Comparison of ENCODE assay signal across 18 cellular contexts in the genomic region with DNA sequence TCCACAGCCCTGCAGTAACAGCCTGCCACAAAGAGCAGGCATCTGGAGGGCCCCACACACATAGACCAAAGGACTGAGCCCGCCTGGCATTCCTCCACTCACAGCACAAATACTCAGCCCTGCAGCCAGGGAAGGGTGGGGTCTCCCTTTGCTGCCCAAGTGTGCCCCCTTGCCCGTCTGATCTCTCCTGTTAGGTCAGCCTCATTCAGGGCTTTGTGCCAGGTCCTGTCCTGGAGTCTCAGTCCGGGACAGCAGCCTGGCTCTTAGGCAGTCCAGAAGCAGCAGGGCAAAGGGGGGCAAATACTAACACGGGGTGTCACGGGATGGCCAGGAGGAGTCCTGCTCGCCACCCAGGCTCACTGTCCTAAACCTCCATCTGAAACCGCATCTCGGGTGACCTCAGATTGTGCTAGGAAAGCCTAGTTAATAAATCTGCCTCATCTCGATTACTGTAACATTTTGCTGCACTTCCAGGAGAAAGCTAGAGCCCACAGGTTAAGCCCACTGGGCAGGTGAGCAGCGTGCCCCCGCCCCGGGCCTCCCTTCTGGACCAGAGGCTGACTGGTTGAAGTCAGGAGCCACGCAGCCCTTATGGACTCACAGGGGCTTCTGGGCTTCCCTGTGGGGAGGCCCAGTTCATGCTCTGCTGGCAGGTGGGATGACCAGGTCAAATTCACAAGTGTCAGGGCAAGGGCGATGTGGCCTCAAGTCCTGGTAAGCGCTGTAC. TPM values are rescaled to one million over a fixed set of nuclear protein-coding genes. Genes with fewer than 3 reads are reported as not detected.
DNase-seq lines count a peak whose midpoint lies in the region; ATAC-seq and TF ChIP-seq lines count a peak whose summit lies in the region.
"Had no signal": no experiment of that assay in that cellular context is flagged by ENCODE, and none has a peak within 500 bp of the region (broad histone marks: within the 10 kb centered on the region; RNA-seq: fewer than 3 reads in every experiment).

No MANE protein-coding gene starts in this region.

- peak overlapping the region; percentile 98 for H3K4me3 Mint-ChIP-seq in neural crest cell
- H3K4me3 Mint-ChIP-seq: CD8-positive, alpha-beta T cell had no signal

- DNase-seq in Right ventricle myocardium inferior (ENCODE audit: missing footprints) = peak; percentile 46
- no peak for DNase-seq in left cardiac atrium
- DNase-seq in neural crest cell (ENCODE audit: low read depth, low spot score) = no peak
- no peak for DNase-seq in OCI-M1 (lab: John Stamatoyannopoulos, UW)
- no peak for DNase-seq in cerebellum (ENCODE audit: low spot score)
- DNase-seq: BE2C; CD8-positive, alpha-beta T cell; NCI-H1417 treated with DMSO at 0.1 percent for 48 hours; NCI-H1930; NCI-H2171; NCI-H446; NCI-H69 had no signal

- H3K9me3 Mint-ChIP-seq in neural crest cell = no peaks in the 10 kb centered on the region
- H3K9me3 Mint-ChIP-seq: CD8-positive, alpha-beta T cell had no signal

- ATAC-seq in Right ventricle myocardium inferior (peak; percentile 22), left cardiac atrium (no peak), GM21717 (IDR thresholded peaks at IDR 0.05; ENCODE audit: unreplicated experiment) (no peak), HG03097 (IDR thresholded peaks at IDR 0.05; ENCODE audit: low FRiP score, unreplicated experiment) (no peak)
- ATAC-seq: CD8-positive, alpha-beta T cell had no signal

- intact Hi-C loops in Right ventricle myocardium inferior (cut with DNase I) (no loop called here), left cardiac atrium (cut with DNase I) (no loop called here)

- H3K4me1 Mint-ChIP-seq in neural crest cell = peaks cover 21% of the 10 kb centered on the region

- TF ChIP-seq CTCF in neural crest cell (conservative IDR thresholded peaks at IDR 0.05) = no peak

- peaks cover 9% of the 10 kb centered on the region for H3K36me3 Mint-ChIP-seq in neural crest cell (ENCODE audit: low read depth)

- peak overlapping the region; percentile 19 for H3K27ac ChIP-seq in cingulate gyrus (ENCODE audit: low read depth, low read length)
- H3K27ac ChIP-seq: 22Rv1, HL-60, SJSA1 had no signal

- H3K27me3 Mint-ChIP-seq in neural crest cell (ENCODE audit: low read depth) = no peaks in the 10 kb centered on the region

- H3K27ac Mint-ChIP-seq in neural crest cell (ENCODE audit: unreplicated experiment) = no peak overlapping the region
- H3K27ac Mint-ChIP-seq: CD8-positive, alpha-beta T cell had no signal

RNA-seq across cellular contexts. Expression of gene OGFR, which starts 3.2 kb away (rescaled TPM):
- total RNA-seq in Right ventricle myocardium inferior = 22.5 TPM
- 10 to 100 TPM; 23.3 to 23.6 TPM for total RNA-seq in left cardiac atrium
- 36.7 and 38.5 TPM in 2 replicates for total RNA-seq in neural crest cell
- total RNA-seq in cerebellum = 12.0 TPM

RNA-seq across cellular contexts. Expression of gene MRGBP, which starts 5.2 kb away (rescaled TPM):
- 10.0 TPM for total RNA-seq in Right ventricle myocardium inferior
- total RNA-seq in left cardiac atrium = 1 to 10 TPM; 8.9 TPM
- total RNA-seq in neural crest cell = 19.4 and 22.2 TPM in 2 replicates
- total RNA-seq in cerebellum = 11.5 TPM

RNA-seq across cellular contexts. Expression of gene COL9A3, which starts 15.4 kb away (rescaled TPM):
- total RNA-seq in Right ventricle myocardium inferior (5.5 TPM), left cardiac atrium (1 to 10 TPM; 4.0 to 4.7 TPM), neural crest cell (3.8 and 4.6 TPM in 2 replicates), cerebellum (3.8 TPM)
- total RNA-seq: CD8-positive, alpha-beta T cell; SJSA1 had no signal
